Comparison of ENCODE assay signal across 9 cellular contexts in genomic region chr5:79392776-79393175, GRCh38.
"Had no signal": no experiment of that assay in that cellular context is flagged by ENCODE, and none has a peak within 500 bp of the region (broad histone marks: within the 10 kb centered on the region; RNA-seq: fewer than 3 reads in every experiment).

No MANE protein-coding gene starts in this region.

- H3K27ac Mint-ChIP-seq: H9, HFFc6 had no signal

- H3K27ac ChIP-seq: HL-60 had no signal

- H3K4me3 ChIP-seq: K562 had no signal

- DNase-seq: GOT3, H9, HCEC 1CT, HFFc6, IMR-90, KG1 had no signal

- ATAC-seq: K562 had no signal

- H3K4me3 Mint-ChIP-seq: H9, HFFc6 had no signal

- H3K9me3 Mint-ChIP-seq: H9, HFFc6 had no signal

- FAIRE-seq: H54, K562 had no signal
